ENCODE assay signal across 8 cellular contexts in genomic region chr7:150756858-150757257, GRCh38. TPM values are rescaled to one million over a fixed set of nuclear protein-coding genes. Genes with fewer than 3 reads are reported as not detected.
A peak's percentile ranks its signal among the peaks of the same experiment; 100 is the strongest.
DNase-seq lines count a peak whose midpoint lies in the region; ATAC-seq, FAIRE-seq and TF ChIP-seq lines count a peak whose summit lies in the region.

No MANE protein-coding gene starts in this region.

- H3K27ac ChIP-seq in C4-2B (no peak overlapping the region), VCaP (no peak overlapping the region)

- TF ChIP-seq CTCF in C4-2B (conservative IDR thresholded peaks at IDR 0.05) (peak; percentile 72), VCaP (conservative IDR thresholded peaks at IDR 0.05) (peak; percentile 70)

- FAIRE-seq in GM18507 (lab: Jason Lieb, UNC), result peak; percentile 80

- DNase-seq in GM18507 (ENCODE audit: extremely low spot score, insufficient read length, low read depth), result no peak
- DNase-seq in left lobe of liver (ENCODE audit: low spot score), result no peak
- DNase-seq in kidney glomerular epithelial cell (lab: John Stamatoyannopoulos, UW), result no peak
- no peak for DNase-seq in glomerular visceral epithelial cell (ENCODE audit: extremely low spot score)
- DNase-seq in putamen (ENCODE audit: low spot score), result no peak

- ATAC-seq in left lobe of liver (peak; percentile 86), GM19463 (IDR thresholded peaks at IDR 0.05; ENCODE audit: unreplicated experiment) (no peak)

RNA-seq across cellular contexts. Expression of gene GIMAP5, which starts 19.6 kb away (rescaled TPM):
- total RNA-seq in left lobe of liver, result 3.7 TPM

RNA-seq across cellular contexts. Expression of gene GIMAP1, which starts 40.4 kb away (rescaled TPM):
- total RNA-seq in left lobe of liver, result 1.4 TPM

RNA-seq across cellular contexts. Expression of gene TMEM176B, which starts 43.3 kb away (rescaled TPM):
- total RNA-seq in left lobe of liver, result 906 TPM

RNA-seq across cellular contexts. Expression of gene TMEM176A, which starts 43.7 kb away (rescaled TPM):
- total RNA-seq in left lobe of liver, result 449 TPM
